30 cellular contexts compared by ENCODE assay signal in genomic region chr1:67630438-67631045, GRCh38. TPM values are rescaled to one million over a fixed set of nuclear protein-coding genes. Genes with fewer than 3 reads are reported as not detected.
DNase-seq lines count a peak whose midpoint lies in the region; ATAC-seq, FAIRE-seq and TF ChIP-seq lines count a peak whose summit lies in the region.
"Had no signal": no experiment of that assay in that cellular context is flagged by ENCODE, and none has a peak within 500 bp of the region (broad histone marks: within the 10 kb centered on the region; RNA-seq: fewer than 3 reads in every experiment).

No MANE protein-coding gene starts in this region.

- TF ChIP-seq CTCF in RWPE1 (conservative IDR thresholded peaks at IDR 0.05; ENCODE audit: low read depth) (no peak), glutamatergic neuron (IDR thresholded peaks at IDR 0.05; ENCODE audit: partially characterized antibody, unreplicated experiment) (no peak)

- DNase-seq in LoVo (ENCODE audit: low spot score): peak; percentile 50
- peak; percentile 87 for DNase-seq in RWPE1 (ENCODE audit: low spot score)
- no peak for DNase-seq in glutamatergic neuron
- DNase-seq in urothelium cell line (ENCODE audit: low spot score): peak; percentile 64
- DNase-seq in DMS53 treated with DMSO at 0.1 percent for 48 hours (lab: John Stamatoyannopoulos, UW; ENCODE audit: unreplicated experiment): no peak
- DNase-seq: activated CD8-positive, alpha-beta memory T cell treated with anti-CD3 and anti-CD28 coated beads, Interleukin-2, amount 50 U/mL, for 48 hours; activated CD8-positive, alpha-beta T cell treated with anti-CD3 and anti-CD28 coated beads for 36 hours; activated naive CD4-positive, alpha-beta T cell treated with anti-CD3 and anti-CD28 coated beads for 36 hours; body of pancreas; DMS79 treated with DMSO at 0.1 percent for 48 hours; dorsolateral prefrontal cortex; hypothalamus; immature natural killer cell; NCI-H1417; NCI-H2029; NCI-H524 treated with DMSO at 0.1 percent for 48 hours; NK-92 treated with Interleukin-12 subunit alpha and Interleukin-12 subunit beta, amount 100 ng/mL, for 24 hours; SIG-M5; stimulated activated CD4-positive, alpha-beta T cell treated with anti-CD3 and anti-CD28 coated beads, Interleukin-1b, Interleukin-23, amount 100 ng/mL, for 48 hours; stimulated activated naive CD4-positive, alpha-beta T cell treated with Interleukin-2 at 50 U/mL for 16 hours; SW 1271 had no signal

- peaks cover 19% of the 10 kb centered on the region for H3K4me1 Mint-ChIP-seq in glutamatergic neuron (ENCODE audit: low read depth, unreplicated experiment)
- H3K4me1 Mint-ChIP-seq: neural crest cell had no signal

- H3K27ac Mint-ChIP-seq in glutamatergic neuron (ENCODE audit: unreplicated experiment): no peak overlapping the region
- H3K27ac Mint-ChIP-seq: activated CD8-positive, alpha-beta T cell treated with anti-CD3 and anti-CD28 coated beads for 36 hours; activated naive CD4-positive, alpha-beta T cell treated with anti-CD3 and anti-CD28 coated beads for 36 hours; GM23338; HFFc6; immature natural killer cell; memory B cell had no signal

- H3K27me3 Mint-ChIP-seq in glutamatergic neuron (ENCODE audit: unreplicated experiment): no peaks in the 10 kb centered on the region

- POLR2A ChIA-PET in RWPE1 (lab: Yijun Ruan, JAX; ENCODE audit: low non-redundant PET): no interaction called here

- ATAC-seq in GM19351 (IDR thresholded peaks at IDR 0.05; ENCODE audit: unreplicated experiment) (no peak), HG03432 (IDR thresholded peaks at IDR 0.05; ENCODE audit: unreplicated experiment) (no peak)
- ATAC-seq: activated CD8-positive, alpha-beta T cell treated with anti-CD3 and anti-CD28 coated beads for 36 hours; body of pancreas; GM23338 had no signal

- peaks cover 3% of the 10 kb centered on the region for H3K9me3 Mint-ChIP-seq in glutamatergic neuron (ENCODE audit: unreplicated experiment)
- H3K9me3 Mint-ChIP-seq: activated CD8-positive, alpha-beta T cell treated with anti-CD3 and anti-CD28 coated beads for 36 hours; activated naive CD4-positive, alpha-beta T cell treated with anti-CD3 and anti-CD28 coated beads for 36 hours; GM23338; immature natural killer cell had no signal

- FAIRE-seq in urothelium cell line (lab: Jason Lieb, UNC): no peak

- H3K27ac ChIP-seq in RWPE1: no peak overlapping the region
- H3K27ac ChIP-seq: dorsolateral prefrontal cortex, parathyroid adenoma, thoracic aorta had no signal

- no peaks in the 10 kb centered on the region for H3K36me3 Mint-ChIP-seq in glutamatergic neuron (ENCODE audit: unreplicated experiment)
- H3K36me3 Mint-ChIP-seq: CD14-positive monocyte, immature natural killer cell had no signal

- peak overlapping the region; percentile 32 for H3K4me3 Mint-ChIP-seq in glutamatergic neuron (ENCODE audit: unreplicated experiment)
- H3K4me3 Mint-ChIP-seq: activated CD8-positive, alpha-beta T cell treated with anti-CD3 and anti-CD28 coated beads for 36 hours; activated naive CD4-positive, alpha-beta T cell treated with anti-CD3 and anti-CD28 coated beads for 36 hours; CD14-positive monocyte; GM23338; HFFc6; immature natural killer cell; memory B cell; neural crest cell had no signal

- CTCF ChIA-PET in RWPE1 (lab: Yijun Ruan, JAX): interaction anchor here (0.7 kb wide), 1 partner anchor 225 kb away, joined by 5 read pairs; no protein-coding TSS in a partner anchor

RNA-seq across cellular contexts. Expression of gene GADD45A, which starts 54.5 kb away (rescaled TPM):
- 143 TPM for total RNA-seq in glutamatergic neuron (ENCODE audit: unreplicated experiment)

Comparison
In these comparisons a context has a peak if more than half of its experiments do, and no peak if none do; other contexts are left out.
1. DNase-seq: peak in LoVo (single experiment), RWPE1 (single experiment) and urothelium cell line (single experiment); none in glutamatergic neuron (single experiment) and DMS53 treated with DMSO at 0.1 percent for 48 hours (single experiment).